Comparison of ENCODE assay signal across 1 cellular context in the genomic region with DNA sequence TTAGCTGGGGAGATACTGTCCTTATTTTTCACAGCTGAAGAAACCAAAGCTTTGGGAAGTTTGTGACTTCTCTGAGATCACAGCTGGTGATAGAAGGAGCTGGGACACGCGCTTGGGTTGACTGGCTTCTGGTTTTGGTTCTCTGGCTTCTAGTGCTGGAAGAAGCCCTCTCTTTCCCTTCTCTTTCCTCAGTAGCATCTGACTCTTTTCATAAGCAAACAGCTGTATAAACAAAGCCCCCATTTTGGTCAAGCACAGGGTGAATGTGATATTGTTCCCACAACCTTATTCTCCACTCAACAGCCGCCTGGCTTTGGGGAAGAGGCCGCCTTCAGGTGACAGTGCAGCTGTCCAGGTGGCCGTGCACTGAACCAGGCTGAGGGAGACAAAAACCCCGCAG.
TF ChIP-seq lines count a peak whose summit lies in the region.

No MANE protein-coding gene starts in this region.

TF ChIP-seq in GM23338, 12 proteins besides CTCF, POLR2A, EP300 and RAD21 (continued from another document):
- TF ChIP-seq, protein P1, sequence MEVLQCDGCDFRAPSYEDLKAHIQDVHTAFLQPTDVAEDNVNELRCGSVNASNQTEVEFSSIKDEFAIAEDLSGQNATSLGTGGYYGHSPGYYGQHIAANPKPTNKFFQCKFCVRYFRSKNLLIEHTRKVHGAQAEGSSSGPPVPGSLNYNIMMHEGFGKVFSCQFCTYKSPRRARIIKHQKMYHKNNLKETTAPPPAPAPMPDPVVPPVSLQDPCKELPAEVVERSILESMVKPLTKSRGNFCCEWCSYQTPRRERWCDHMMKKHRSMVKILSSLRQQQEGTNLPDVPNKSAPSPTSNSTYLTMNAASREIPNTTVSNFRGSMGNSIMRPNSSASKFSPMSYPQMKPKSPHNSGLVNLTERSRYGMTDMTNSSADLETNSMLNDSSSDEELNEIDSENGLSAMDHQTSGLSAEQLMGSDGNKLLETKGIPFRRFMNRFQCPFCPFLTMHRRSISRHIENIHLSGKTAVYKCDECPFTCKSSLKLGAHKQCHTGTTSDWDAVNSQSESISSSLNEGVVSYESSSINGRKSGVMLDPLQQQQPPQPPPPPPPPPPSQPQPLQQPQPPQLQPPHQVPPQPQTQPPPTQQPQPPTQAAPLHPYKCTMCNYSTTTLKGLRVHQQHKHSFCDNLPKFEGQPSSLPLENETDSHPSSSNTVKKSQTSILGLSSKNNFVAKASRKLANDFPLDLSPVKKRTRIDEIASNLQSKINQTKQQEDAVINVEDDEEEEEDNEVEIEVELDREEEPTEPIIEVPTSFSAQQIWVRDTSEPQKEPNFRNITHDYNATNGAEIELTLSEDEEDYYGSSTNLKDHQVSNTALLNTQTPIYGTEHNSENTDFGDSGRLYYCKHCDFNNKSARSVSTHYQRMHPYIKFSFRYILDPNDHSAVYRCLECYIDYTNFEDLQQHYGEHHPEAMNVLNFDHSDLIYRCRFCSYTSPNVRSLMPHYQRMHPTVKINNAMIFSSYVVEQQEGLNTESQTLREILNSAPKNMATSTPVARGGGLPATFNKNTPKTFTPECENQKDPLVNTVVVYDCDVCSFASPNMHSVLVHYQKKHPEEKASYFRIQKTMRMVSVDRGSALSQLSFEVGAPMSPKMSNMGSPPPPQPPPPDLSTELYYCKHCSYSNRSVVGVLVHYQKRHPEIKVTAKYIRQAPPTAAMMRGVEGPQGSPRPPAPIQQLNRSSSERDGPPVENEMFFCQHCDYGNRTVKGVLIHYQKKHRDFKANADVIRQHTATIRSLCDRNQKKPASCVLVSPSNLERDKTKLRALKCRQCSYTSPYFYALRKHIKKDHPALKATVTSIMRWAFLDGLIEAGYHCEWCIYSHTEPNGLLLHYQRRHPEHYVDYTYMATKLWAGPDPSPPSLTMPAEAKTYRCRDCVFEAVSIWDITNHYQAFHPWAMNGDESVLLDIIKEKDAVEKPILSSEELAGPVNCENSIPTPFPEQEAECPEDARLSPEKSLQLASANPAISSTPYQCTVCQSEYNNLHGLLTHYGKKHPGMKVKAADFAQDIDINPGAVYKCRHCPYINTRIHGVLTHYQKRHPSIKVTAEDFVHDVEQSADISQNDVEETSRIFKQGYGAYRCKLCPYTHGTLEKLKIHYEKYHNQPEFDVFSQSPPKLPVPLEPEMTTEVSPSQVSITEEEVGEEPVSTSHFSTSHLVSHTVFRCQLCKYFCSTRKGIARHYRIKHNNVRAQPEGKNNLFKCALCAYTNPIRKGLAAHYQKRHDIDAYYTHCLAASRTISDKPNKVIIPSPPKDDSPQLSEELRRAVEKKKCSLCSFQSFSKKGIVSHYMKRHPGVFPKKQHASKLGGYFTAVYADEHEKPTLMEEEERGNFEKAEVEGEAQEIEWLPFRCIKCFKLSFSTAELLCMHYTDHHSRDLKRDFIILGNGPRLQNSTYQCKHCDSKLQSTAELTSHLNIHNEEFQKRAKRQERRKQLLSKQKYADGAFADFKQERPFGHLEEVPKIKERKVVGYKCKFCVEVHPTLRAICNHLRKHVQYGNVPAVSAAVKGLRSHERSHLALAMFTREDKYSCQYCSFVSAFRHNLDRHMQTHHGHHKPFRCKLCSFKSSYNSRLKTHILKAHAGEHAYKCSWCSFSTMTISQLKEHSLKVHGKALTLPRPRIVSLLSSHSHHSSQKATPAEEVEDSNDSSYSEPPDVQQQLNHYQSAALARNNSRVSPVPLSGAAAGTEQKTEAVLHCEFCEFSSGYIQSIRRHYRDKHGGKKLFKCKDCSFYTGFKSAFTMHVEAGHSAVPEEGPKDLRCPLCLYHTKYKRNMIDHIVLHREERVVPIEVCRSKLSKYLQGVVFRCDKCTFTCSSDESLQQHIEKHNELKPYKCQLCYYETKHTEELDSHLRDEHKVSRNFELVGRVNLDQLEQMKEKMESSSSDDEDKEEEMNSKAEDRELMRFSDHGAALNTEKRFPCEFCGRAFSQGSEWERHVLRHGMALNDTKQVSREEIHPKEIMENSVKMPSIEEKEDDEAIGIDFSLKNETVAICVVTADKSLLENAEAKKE (CRISPR knock-in tag; IDR thresholded peaks at IDR 0.05), result no peak
- TF ChIP-seq STAT1 (IDR thresholded peaks at IDR 0.05; ENCODE audit: unreplicated experiment) (no peak), ZNF331 (CRISPR knock-in tag; IDR thresholded peaks at IDR 0.05; ENCODE audit: low read depth) (no peak), EZH2phosphoT487 (IDR thresholded peaks at IDR 0.05; ENCODE audit: unreplicated experiment) (no peak), CREB1 (CRISPR knock-in tag; IDR thresholded peaks at IDR 0.05; ENCODE audit: low read depth) (no peak)
